24 cellular contexts compared by ENCODE assay signal in genomic region chr3:13082677-13083076, GRCh38. TPM values are rescaled to one million over a fixed set of nuclear protein-coding genes. Genes with fewer than 3 reads are reported as not detected.
A peak's percentile ranks its signal among the peaks of the same experiment; 100 is the strongest.
DNase-seq lines count a peak whose midpoint lies in the region; ATAC-seq, FAIRE-seq and TF ChIP-seq lines count a peak whose summit lies in the region.
"Had no signal": no experiment of that assay in that cellular context is flagged by ENCODE, and none has a peak within 500 bp of the region (broad histone marks: within the 10 kb centered on the region; RNA-seq: fewer than 3 reads in every experiment).

No MANE protein-coding gene starts in this region.

- 89 to 93% methylated on average over 13 of the region's 13 CpGs for WGBS in pancreas, 2 donors

- H2AFZ ChIP-seq in OCI-LY3 (ENCODE audit: low read depth, low read length) = no peak overlapping the region

- peaks cover 51% of the 10 kb centered on the region for H3K4me1 ChIP-seq in left ventricle myocardium inferior
- peaks cover 68% of the 10 kb centered on the region for H3K4me1 ChIP-seq in OCI-LY3 (ENCODE audit: low read length)
- H3K4me1 ChIP-seq in pancreas = peaks cover 4 to 11% (median 9%) of the 10 kb centered on the region in 3 donors
- H3K4me1 ChIP-seq: A549, Caco-2 had no signal

- no peaks in the 10 kb centered on the region for H3K79me2 ChIP-seq in OCI-LY3 (ENCODE audit: low read length)

- no peak overlapping the region for H3K9ac ChIP-seq in OCI-LY3 (ENCODE audit: low read length)
- H3K9ac ChIP-seq: KMS-11 had no signal

- H3K4me2 ChIP-seq in OCI-LY3 (ENCODE audit: low read length) = peak overlapping the region; percentile 78; the same call in 1 of the 2 replicates
- H3K4me2 ChIP-seq: A549, KMS-11 had no signal

- no peak for FAIRE-seq in pancreas (lab: Jason Lieb, UNC)
- FAIRE-seq: A549, HepG2, RCC 7860 had no signal

- H3K36me3 ChIP-seq in left ventricle myocardium inferior (no peaks in the 10 kb centered on the region), OCI-LY3 (replicated peaks; ENCODE audit: low read depth, low read length) (no peaks in the 10 kb centered on the region), pancreas (no peaks in the 10 kb centered on the region)
- H3K36me3 ChIP-seq: BE2C had no signal

- H3K27ac ChIP-seq in left ventricle myocardium inferior (replicated peaks) (peak overlapping the region; percentile 82), OCI-LY3 (ENCODE audit: low read length) (no peak overlapping the region), pancreas (no peak overlapping the region)
- H3K27ac ChIP-seq: A549, HL-60, KMS-11 had no signal

- DNase-seq in left ventricle myocardium inferior (no peak), left cardiac atrium (no peak), left kidney (ENCODE audit: low read depth, low spot score) (peak; percentile 54), pancreas (no peak), COLO829 (ENCODE audit: low spot score) (no peak), posterior cingulate gyrus (no peak)
- DNase-seq: BE2C; Caco-2; CD4-positive, alpha-beta T cell; DMS 273 treated with DMSO at 0.1 percent for 48 hours; DMS79 treated with DMSO at 0.1 percent for 48 hours; H7; NCI-H1105; NCI-H146; NCI-H226; NCI-H510A treated with DMSO at 0.1 percent for 48 hours; NCI-H774; NK-92 treated with Interleukin-12 subunit alpha and Interleukin-12 subunit beta, amount 100 ng/mL, for 24 hours had no signal

- TF ChIP-seq CTCF in left ventricle myocardium inferior (IDR thresholded peaks at IDR 0.05; ENCODE audit: borderline replicate concordance) = no peak
- no peak for TF ChIP-seq CTCF in OCI-LY3 (IDR thresholded peaks at IDR 0.05; ENCODE audit: low read depth, low read length)
- no peak for TF ChIP-seq CTCF in pancreas (IDR thresholded peaks at IDR 0.05)

- no peaks in the 10 kb centered on the region for H3K9me3 ChIP-seq in left ventricle myocardium inferior (replicated peaks)
- H3K9me3 ChIP-seq in OCI-LY3 (ENCODE audit: insufficient read depth, low read length) = no peaks in the 10 kb centered on the region
- no peaks in the 10 kb centered on the region for H3K9me3 ChIP-seq in pancreas
- H3K9me3 ChIP-seq: A549, BE2C, Caco-2 had no signal

- no peak for ATAC-seq in left cardiac atrium
- ATAC-seq in pancreas = no peak
- ATAC-seq: A549, HepG2 had no signal

- H3K4me3 ChIP-seq in left ventricle myocardium inferior = no peak overlapping the region
- H3K4me3 ChIP-seq in OCI-LY3 (ENCODE audit: low read length) = no peak overlapping the region
- H3K4me3 ChIP-seq in pancreas = no peak overlapping the region
- H3K4me3 ChIP-seq: A549 had no signal

- no peaks in the 10 kb centered on the region for H4K20me1 ChIP-seq in OCI-LY3 (ENCODE audit: insufficient read depth, low read length)

- intact Hi-C loops in left ventricle myocardium inferior (cut with micrococcal nuclease) (no loop called here), left cardiac atrium (cut with DNase I) (no loop called here), pancreas (cut with DNase I) (no loop called here), posterior cingulate gyrus (cut with DNase I) (no loop called here)

- H3K27me3 ChIP-seq in left ventricle myocardium inferior (ENCODE audit: low read depth) (no peaks in the 10 kb centered on the region), OCI-LY3 (ENCODE audit: low read depth, low read length) (peaks cover 9% of the 10 kb centered on the region; the same call in 1 of the 2 replicates), pancreas (no peaks in the 10 kb centered on the region)
- H3K27me3 ChIP-seq: BE2C had no signal

RNA-seq across cellular contexts. Expression of gene IQSEC1, which starts 9.4 kb away (rescaled TPM):
- 78.6 TPM for total RNA-seq in left ventricle myocardium inferior
- 10 to 100 TPM; 58.8 to 73.7 TPM for total RNA-seq in left cardiac atrium
- 10 to 100 TPM; 20.5 to 27.9 (median 23.9) TPM for total RNA-seq in pancreas
- 10 to 100 TPM; 15.0 to 15.9 TPM for polyA plus RNA-seq in pancreas
